ENCODE assay signal across 1 cellular context in genomic region chr11:352456-353180, GRCh38.
TF ChIP-seq lines count a peak whose summit lies in the region.

No MANE protein-coding gene starts in this region.

TF ChIP-seq in endothelial cell of umbilical vein, 7 proteins besides CTCF, POLR2A, EP300 and RAD21:
- TF ChIP-seq GATA2 (IDR thresholded peaks at IDR 0.05; ENCODE audit: insufficient read depth, insufficient read length, low read depth, low read length): no peak
- TF ChIP-seq POLR2AphosphoS5 (IDR thresholded peaks at IDR 0.05; ENCODE audit: insufficient read depth, low read depth, low read length): no peak
- TF ChIP-seq FOS (IDR thresholded peaks at IDR 0.05; ENCODE audit: borderline replicate concordance, insufficient read depth, low read length): no peak
- no peak for TF ChIP-seq MAX (IDR thresholded peaks at IDR 0.05; ENCODE audit: insufficient read depth, insufficient read length)
- no peak for TF ChIP-seq JUN (IDR thresholded peaks at IDR 0.05; ENCODE audit: borderline replicate concordance, insufficient read depth, insufficient read length, low read depth)
- TF ChIP-seq EZH2 (IDR thresholded peaks at IDR 0.05; ENCODE audit: borderline replicate concordance, low read depth, low read length, severe bottlenecking): no peak
- TF ChIP-seq MYC (IDR thresholded peaks at IDR 0.05; ENCODE audit: low read depth, low read length): no peak
